In genomic region chr2:88836351-88836750, GRCh38 we compare ENCODE assay signal across 27 cellular contexts.
"Had no signal": no experiment of that assay in that cellular context is flagged by ENCODE, and none has a peak within 500 bp of the region (broad histone marks: within the 10 kb centered on the region; RNA-seq: fewer than 3 reads in every experiment).

No MANE protein-coding gene starts in this region.

- H3K27me3 ChIP-seq: colonic mucosa, hepatocyte, left lung, stomach, suprapubic skin, tibial nerve had no signal

- H3K4me1 ChIP-seq: colonic mucosa, left lung, stomach, suprapubic skin, tibial nerve had no signal

- H3K4me3 Mint-ChIP-seq: activated CD4-positive, alpha-beta memory T cell treated with anti-CD3 and anti-CD28 coated beads for 36 hours; activated naive CD8-positive, alpha-beta T cell treated with anti-CD3 and anti-CD28 coated beads, Interleukin-2, amount 10 ng/mL, durations not matched to agents 7 days and 5 days; effector memory CD8-positive, alpha-beta T cell; immature natural killer cell; natural killer cell had no signal

- FAIRE-seq: bronchial epithelial cell, endothelial cell of umbilical vein, urothelium cell line had no signal

- H3K27ac ChIP-seq: colonic mucosa, dorsolateral prefrontal cortex, hepatocyte, left lung, stomach, suprapubic skin had no signal

- H3K4me3 ChIP-seq: colonic mucosa, dorsolateral prefrontal cortex, hepatocyte, left lung, lung, stomach, suprapubic skin, tibial nerve had no signal

- H3K79me2 ChIP-seq: hepatocyte had no signal

- H3K4me2 ChIP-seq: hepatocyte had no signal

- H3K4me1 Mint-ChIP-seq: activated naive CD8-positive, alpha-beta T cell treated with anti-CD3 and anti-CD28 coated beads, Interleukin-2, amount 10 ng/mL, durations not matched to agents 7 days and 5 days; immature natural killer cell; natural killer cell had no signal

- H3K27ac Mint-ChIP-seq: activated CD4-positive, alpha-beta memory T cell treated with anti-CD3 and anti-CD28 coated beads for 36 hours; activated naive CD8-positive, alpha-beta T cell treated with anti-CD3 and anti-CD28 coated beads, Interleukin-2, amount 10 ng/mL, durations not matched to agents 7 days and 5 days; effector memory CD8-positive, alpha-beta T cell; immature natural killer cell; natural killer cell had no signal

- H3K36me3 ChIP-seq: colonic mucosa, left lung, stomach, suprapubic skin, tibial nerve had no signal

- H3K9me3 ChIP-seq: colonic mucosa, left lung, stomach, suprapubic skin, tibial nerve had no signal

- H2AFZ ChIP-seq: hepatocyte had no signal

- H3K36me3 Mint-ChIP-seq: activated CD4-positive, alpha-beta memory T cell treated with anti-CD3 and anti-CD28 coated beads for 36 hours; activated naive CD8-positive, alpha-beta T cell treated with anti-CD3 and anti-CD28 coated beads, Interleukin-2, amount 10 ng/mL, durations not matched to agents 7 days and 5 days; immature natural killer cell; natural killer cell had no signal

- DNase-seq: activated CD4-positive, alpha-beta memory T cell treated with anti-CD3 and anti-CD28 coated beads for 36 hours; activated CD4-positive, alpha-beta T cell treated with anti-CD3 and anti-CD28 coated beads for 48 hours; activated naive CD4-positive, alpha-beta T cell treated with Interleukin-2 at 50 U/mL for 16 hours; activated naive CD8-positive, alpha-beta T cell treated with anti-CD3 and anti-CD28 coated beads, Interleukin-2, amount 10 ng/mL, durations not matched to agents 7 days and 5 days; activated T-cell treated with anti-CD3 and anti-CD28 coated beads, Interleukin-2, amount 50 U/mL, for 48 hours; amygdala; colonic mucosa; dorsolateral prefrontal cortex; effector memory CD8-positive, alpha-beta T cell; foreskin melanocyte; immature natural killer cell; kidney glomerular epithelial cell; left lung; natural killer cell; retina; stimulated activated CD4-positive, alpha-beta T cell treated with anti-CD3 and anti-CD28 coated beads, Interleukin-12 subunit alpha, Interleukin-12 subunit beta, amount 100 ng/mL, for 4 hours; stimulated activated CD4-positive, alpha-beta T cell treated with anti-CD3 and anti-CD28 coated beads, Interleukin-4, amount 100 ng/mL, for 4 hours; stomach; T-helper 9 cell had no signal

- H3K9me3 Mint-ChIP-seq: activated CD4-positive, alpha-beta memory T cell treated with anti-CD3 and anti-CD28 coated beads for 36 hours; activated naive CD8-positive, alpha-beta T cell treated with anti-CD3 and anti-CD28 coated beads, Interleukin-2, amount 10 ng/mL, durations not matched to agents 7 days and 5 days; effector memory CD8-positive, alpha-beta T cell; immature natural killer cell; natural killer cell had no signal

- ATAC-seq: effector memory CD8-positive, alpha-beta T cell; esophagus mucosa; left lung; natural killer cell had no signal
